Comparison of ENCODE assay signal across 15 cellular contexts in genomic region chr3:53192608-53193007, GRCh38. TPM values are rescaled to one million over a fixed set of nuclear protein-coding genes. Genes with fewer than 3 reads are reported as not detected.
A peak's percentile ranks its signal among the peaks of the same experiment; 100 is the strongest.
DNase-seq lines count a peak whose midpoint lies in the region; ATAC-seq, FAIRE-seq and TF ChIP-seq lines count a peak whose summit lies in the region.
"Had no signal": no experiment of that assay in that cellular context is flagged by ENCODE, and none has a peak within 500 bp of the region (broad histone marks: within the 10 kb centered on the region; RNA-seq: fewer than 3 reads in every experiment).

No MANE protein-coding gene starts in this region.

- ATAC-seq in GM21381 (IDR thresholded peaks at IDR 0.05; ENCODE audit: unreplicated experiment) (peak; percentile 61), HG03342 (IDR thresholded peaks at IDR 0.05; ENCODE audit: unreplicated experiment) (peak; percentile 39)
- no peak for ATAC-seq in stimulated activated naive CD8-positive, alpha-beta T cell treated with anti-CD3 and anti-CD28 coated beads, Interleukin-15, amount 100 ng/mL, for 72 hours

- H3K27ac ChIP-seq in caudate nucleus (ENCODE audit: low read depth, low read length), result no peak overlapping the region
- H3K27ac ChIP-seq: HL-60, SK-N-MC had no signal

- FAIRE-seq in GM12892 (lab: Jason Lieb, UNC), result no peak

- H3K4me3 ChIP-seq in GM12865 (ENCODE audit: low read depth, low read length), result peak overlapping the region; percentile 11; the same call in 1 of the 2 replicates
- H3K4me3 ChIP-seq: SK-N-MC had no signal

- peaks cover 20% of the 10 kb centered on the region for H3K4me1 Mint-ChIP-seq in stimulated activated naive CD8-positive, alpha-beta T cell treated with anti-CD3 and anti-CD28 coated beads, Interleukin-15, amount 100 ng/mL, for 72 hours

- no peaks in the 10 kb centered on the region for H3K9me3 Mint-ChIP-seq in stimulated activated naive CD8-positive, alpha-beta T cell treated with anti-CD3 and anti-CD28 coated beads, Interleukin-15, amount 100 ng/mL, for 72 hours
- H3K9me3 Mint-ChIP-seq: activated T-cell treated with anti-CD3 and anti-CD28 coated beads, Interleukin-2, amount 50 U/mL, for 24 hours; CD8-positive, alpha-beta memory T cell; dendritic cell treated with granulocyte-macrophage colony-stimulating factor and Interleukin-4, amounts not matched to agents 40 ng/mL and 50 ng/mL, for 4 days; naive B cell had no signal

- H3K27ac Mint-ChIP-seq in stimulated activated naive CD8-positive, alpha-beta T cell treated with anti-CD3 and anti-CD28 coated beads, Interleukin-15, amount 100 ng/mL, for 72 hours, result peak overlapping the region in 1 of 2 donors; percentile 69
- H3K27ac Mint-ChIP-seq: activated T-cell treated with anti-CD3 and anti-CD28 coated beads, Interleukin-2, amount 50 U/mL, for 24 hours had no signal

- H3K4me3 Mint-ChIP-seq in stimulated activated naive CD8-positive, alpha-beta T cell treated with anti-CD3 and anti-CD28 coated beads, Interleukin-15, amount 100 ng/mL, for 72 hours, result no peak overlapping the region
- H3K4me3 Mint-ChIP-seq: activated T-cell treated with anti-CD3 and anti-CD28 coated beads, Interleukin-2, amount 50 U/mL, for 24 hours; CD8-positive, alpha-beta memory T cell; dendritic cell treated with granulocyte-macrophage colony-stimulating factor and Interleukin-4, amounts not matched to agents 40 ng/mL and 50 ng/mL, for 4 days had no signal

- TF ChIP-seq POLR2A in GM12892 (IDR thresholded peaks at IDR 0.05; ENCODE audit: low read depth, low read length), result no peak

- no peak for TF ChIP-seq CTCF in GM12865 (IDR thresholded peaks at IDR 0.05; ENCODE audit: insufficient read depth, low read depth, low read length, missing control alignments)

- peak; percentile 86 for DNase-seq in GM12865 (ENCODE audit: low read depth)
- peak; percentile 51 for DNase-seq in islet precursor cell
- DNase-seq in caudate nucleus (lab: John Stamatoyannopoulos, UW), result no peak
- no peak for DNase-seq in GM12892 (ENCODE audit: insufficient read length)
- DNase-seq in stimulated activated naive CD8-positive, alpha-beta T cell treated with anti-CD3 and anti-CD28 coated beads, Interleukin-15, amount 100 ng/mL, for 72 hours, result no peak
- DNase-seq in NCI-H146 (lab: John Stamatoyannopoulos, UW), result no peak
- DNase-seq: activated T-cell treated with anti-CD3 and anti-CD28 coated beads, Interleukin-2, amount 50 U/mL, for 24 hours; hippocampal formation; naive B cell had no signal

- no peaks in the 10 kb centered on the region for H3K27me3 Mint-ChIP-seq in stimulated activated naive CD8-positive, alpha-beta T cell treated with anti-CD3 and anti-CD28 coated beads, Interleukin-15, amount 100 ng/mL, for 72 hours
- H3K27me3 Mint-ChIP-seq: activated T-cell treated with anti-CD3 and anti-CD28 coated beads, Interleukin-2, amount 50 U/mL, for 24 hours; CD8-positive, alpha-beta memory T cell; dendritic cell treated with granulocyte-macrophage colony-stimulating factor and Interleukin-4, amounts not matched to agents 40 ng/mL and 50 ng/mL, for 4 days; naive B cell had no signal

RNA-seq across cellular contexts. Expression of gene PRKCD, which starts 31.6 kb away (rescaled TPM):
- polyA plus RNA-seq in GM12892 (2012; ENCODE audit: missing spikeins), result 46.9 TPM

Comparison
In these comparisons a context has a peak if more than half of its experiments do, and no peak if none do; other contexts are left out.
1. DNase-seq: peak in GM12865 (single experiment) and islet precursor cell (single experiment); none in caudate nucleus (0 of 61), GM12892 (single experiment), stimulated activated naive CD8-positive, alpha-beta T cell treated with anti-CD3 and anti-CD28 coated beads, Interleukin-15, amount 100 ng/mL, for 72 hours (0 of 2) and NCI-H146 (single experiment).